In genomic region chr12:15966426-15966825, GRCh38 we compare ENCODE assay signal across 16 cellular contexts. TPM values are rescaled to one million over a fixed set of nuclear protein-coding genes. Genes with fewer than 3 reads are reported as not detected.
DNase-seq lines count a peak whose midpoint lies in the region; ATAC-seq and TF ChIP-seq lines count a peak whose summit lies in the region.
"Had no signal": no experiment of that assay in that cellular context is flagged by ENCODE, and none has a peak within 500 bp of the region (broad histone marks: within the 10 kb centered on the region; RNA-seq: fewer than 3 reads in every experiment).

No MANE protein-coding gene starts in this region.

- H3K27ac Mint-ChIP-seq in progenitor cell of endocrine pancreas, result peak overlapping the region; percentile 0
- H3K27ac Mint-ChIP-seq: mesothelial cell of epicardium had no signal

- H3K9me3 Mint-ChIP-seq in progenitor cell of endocrine pancreas (ENCODE audit: low read depth), result no peaks in the 10 kb centered on the region
- H3K9me3 Mint-ChIP-seq: CD4-positive, CD25-positive, alpha-beta regulatory T cell; mesothelial cell of epicardium had no signal

- no peak overlapping the region for H3K27ac ChIP-seq in upper lobe of right lung
- H3K27ac ChIP-seq: Peyer's patch had no signal

- DNase-seq in GM03348 (ENCODE audit: low spot score) (peak; percentile 70), progenitor cell of endocrine pancreas (ENCODE audit: low spot score, unreplicated experiment) (no peak), NCI-H774 (lab: John Stamatoyannopoulos, UW) (no peak), NCI-H146 (lab: John Stamatoyannopoulos, UW) (no peak), upper lobe of right lung (no peak)
- DNase-seq: activated gamma-delta T cell treated with Interleukin-2 at 50 U/mL for 16 hours; CD4-positive, CD25-positive, alpha-beta regulatory T cell; MM.1S; NCI-H748 treated with DMSO at 0.1 percent for 48 hours; Peyer's patch; small intestine; stimulated activated naive CD4-positive, alpha-beta T cell had no signal

- no peak overlapping the region for H3K4me3 Mint-ChIP-seq in progenitor cell of endocrine pancreas (ENCODE audit: low read depth)
- H3K4me3 Mint-ChIP-seq: CD4-positive, CD25-positive, alpha-beta regulatory T cell; mesothelial cell of epicardium had no signal

- H3K36me3 Mint-ChIP-seq in progenitor cell of endocrine pancreas (ENCODE audit: insufficient read depth), result peaks cover 21% of the 10 kb centered on the region

- intact Hi-C loops in upper lobe of right lung (cut with DNase I), result no loop called here

- H3K36me3 ChIP-seq in upper lobe of right lung, result peaks cover 50% of the 10 kb centered on the region

- H3K9me3 ChIP-seq in upper lobe of right lung, result no peaks in the 10 kb centered on the region
- H3K9me3 ChIP-seq: Peyer's patch had no signal

- H3K27me3 Mint-ChIP-seq in progenitor cell of endocrine pancreas, result no peaks in the 10 kb centered on the region
- H3K27me3 Mint-ChIP-seq: CD4-positive, CD25-positive, alpha-beta regulatory T cell had no signal

- no peak overlapping the region for H3K4me3 ChIP-seq in upper lobe of right lung
- H3K4me3 ChIP-seq: Peyer's patch had no signal

- ATAC-seq in SK-N-SH treated with all-trans-retinoic acid at 6 μM for 48 hours (peak; percentile 56; the same call in 2 of the 3 replicates), esophagus mucosa (peak; percentile 71), GM18868 (IDR thresholded peaks at IDR 0.05; ENCODE audit: unreplicated experiment) (no peak), upper lobe of right lung (no peak)

- H3K4me1 ChIP-seq in upper lobe of right lung, result no peaks in the 10 kb centered on the region
- H3K4me1 ChIP-seq: Peyer's patch had no signal

- TF ChIP-seq CTCF in progenitor cell of endocrine pancreas (IDR thresholded peaks at IDR 0.05; ENCODE audit: unreplicated experiment) (no peak), upper lobe of right lung (IDR thresholded peaks at IDR 0.05) (no peak)

- H3K27me3 ChIP-seq in upper lobe of right lung, result no peaks in the 10 kb centered on the region
- H3K27me3 ChIP-seq: Peyer's patch had no signal

- H3K4me1 Mint-ChIP-seq in progenitor cell of endocrine pancreas (ENCODE audit: low read depth), result no peaks in the 10 kb centered on the region

TF ChIP-seq in SK-N-SH treated with all-trans-retinoic acid at 6 μM for 48 hours, 23 proteins besides CTCF, POLR2A, EP300 and RAD21:
- TF ChIP-seq ZNF565 (CRISPR knock-in tag; conservative IDR thresholded peaks at IDR 0.05; ENCODE audit: low read depth) (no peak), ZFP30 (CRISPR knock-in tag; IDR thresholded peaks at IDR 0.05) (no peak), POU6F1 (CRISPR knock-in tag; IDR thresholded peaks at IDR 0.05; ENCODE audit: borderline replicate concordance, low read depth) (no peak), ZFP3 (CRISPR knock-in tag; IDR thresholded peaks at IDR 0.05) (no peak), GLIS3 (CRISPR knock-in tag; IDR thresholded peaks at IDR 0.05) (no peak), ARNTL (CRISPR knock-in tag; IDR thresholded peaks at IDR 0.05; ENCODE audit: borderline replicate concordance, low read depth) (no peak), PPARA (CRISPR knock-in tag; IDR thresholded peaks at IDR 0.05; ENCODE audit: borderline replicate concordance) (no peak), ZNF70 (CRISPR knock-in tag; IDR thresholded peaks at IDR 0.05) (no peak), CREB5 (CRISPR knock-in tag; IDR thresholded peaks at IDR 0.05; ENCODE audit: low read depth) (no peak)
TF ChIP-seq in SK-N-SH treated with all-trans-retinoic acid at 6 μM for 48 hours: peak in this region for 0.

RNA-seq across cellular contexts. Expression of gene DERA, which starts 55.3 kb away (rescaled TPM):
- 40.4 TPM for total RNA-seq in esophagus mucosa
- 41.9 and 49.8 TPM in 2 replicates for total RNA-seq in progenitor cell of endocrine pancreas
- 36.6 TPM for total RNA-seq in upper lobe of right lung

Comparison
In these comparisons a context has a peak if more than half of its experiments do, and no peak if none do; other contexts are left out.
1. ATAC-seq: peak in SK-N-SH treated with all-trans-retinoic acid at 6 μM for 48 hours (single experiment) and esophagus mucosa (single experiment); none in GM18868 (single experiment) and upper lobe of right lung (single experiment).